ENCODE assay signal across 7 cellular contexts in the genomic region with DNA sequence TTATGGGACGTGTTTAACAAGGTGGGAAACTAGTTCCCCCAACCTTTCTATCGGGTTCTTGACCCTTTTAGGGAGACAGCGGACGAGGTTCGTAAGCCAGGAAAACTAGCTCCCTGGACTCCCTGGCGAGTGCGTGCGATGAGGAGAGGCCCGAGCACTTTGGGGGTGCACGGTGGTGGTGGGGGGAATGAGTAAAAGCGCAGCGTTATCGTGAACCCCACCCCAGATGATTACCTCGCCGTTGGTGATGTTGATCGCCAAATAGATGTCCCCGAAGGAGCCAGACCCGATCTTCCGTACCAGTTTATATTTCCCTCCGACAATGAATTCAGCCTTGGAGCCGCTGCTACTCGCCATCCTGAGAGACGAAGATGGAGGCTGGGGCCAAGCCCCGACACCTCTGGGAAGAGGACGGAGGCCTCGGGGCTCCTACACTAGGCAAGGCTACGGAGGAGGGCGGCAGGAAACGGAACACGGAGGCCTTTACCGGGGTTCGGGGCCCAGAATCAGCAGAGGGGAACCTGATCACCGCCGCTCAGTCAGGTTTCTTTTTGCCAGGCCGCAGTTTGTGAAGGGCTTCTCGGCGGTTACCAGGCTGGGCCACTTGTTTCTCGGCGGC. TPM values are rescaled to one million over a fixed set of nuclear protein-coding genes. Genes with fewer than 3 reads are reported as not detected.
A peak's percentile ranks its signal among the peaks of the same experiment; 100 is the strongest.
DNase-seq lines count a peak whose midpoint lies in the region; ATAC-seq and TF ChIP-seq lines count a peak whose summit lies in the region.

No MANE protein-coding gene starts in this region.

- H3K4me3 Mint-ChIP-seq in WTC11, result peak overlapping the region; percentile 98

- H3K36me3 Mint-ChIP-seq in WTC11, result peaks cover 44% of the 10 kb centered on the region

- H3K27ac Mint-ChIP-seq in WTC11, result peak overlapping the region; percentile 99

- no peaks in the 10 kb centered on the region for H3K9me3 Mint-ChIP-seq in WTC11

- POLR2A ChIA-PET in WTC11 (lab: Charles Lee), result interaction anchor here (0.7 to 2.0 kb wide), 10 partner anchors 11 to 110 kb away, joined by 3 to 11 read pairs (median 5); no protein-coding TSS in a partner anchor

- H3K27me3 Mint-ChIP-seq in WTC11 (ENCODE audit: low read depth), result no peaks in the 10 kb centered on the region

- CTCF ChIA-PET in WTC11 (lab: Charles Lee), result interaction anchor here (0.6 to 2.7 kb wide), 22 partner anchors 12 to 231 kb away, joined by 3 to 22 read pairs (median 4); partner anchors contain the start of gene PCYOX1L

- DNase-seq in GM13976 (ENCODE audit: low spot score) (peak; percentile 33), WTC11 (ENCODE audit: low spot score) (no peak), fibroblast of mammary gland (ENCODE audit: low read depth) (no peak), occipital lobe (lab: John Stamatoyannopoulos, UW) (peak; percentile 34), COLO829 (ENCODE audit: low spot score) (no peak), NCI-H1930 (lab: John Stamatoyannopoulos, UW) (no peak)

- in situ Hi-C loops in GM13976 (cut with MboI; ENCODE audit: low sequenced_read_pairs, unreplicated experiment), result no loop called here

- peak overlapping the region; percentile 100 for H3K4me3 ChIP-seq in fibroblast of mammary gland (ENCODE audit: control insufficient read depth, low read depth, low read length)

- TF ChIP-seq CTCF in GM13976 (IDR thresholded peaks at IDR 0.05; ENCODE audit: borderline replicate concordance, control extremely low read depth, extremely low read depth, insufficient read depth, missing control alignments) (no peak), WTC11 (IDR thresholded peaks at IDR 0.05) (no peak), fibroblast of mammary gland (conservative IDR thresholded peaks at IDR 0.05; ENCODE audit: control insufficient read depth, insufficient read depth, low read depth, low read length) (no peak)

- peaks cover 40% of the 10 kb centered on the region for H3K4me1 Mint-ChIP-seq in WTC11

- ATAC-seq in HG02943 (IDR thresholded peaks at IDR 0.05; ENCODE audit: low read depth, unreplicated experiment), result peak; percentile 4
- no peak for ATAC-seq in WTC11

TF ChIP-seq in WTC11, 78 proteins besides CTCF, POLR2A, EP300 and RAD21:
- no peak for TF ChIP-seq FOXK1 (CRISPR knock-in tag; IDR thresholded peaks at IDR 0.05)
- no peak for TF ChIP-seq ZNF423 (CRISPR knock-in tag; IDR thresholded peaks at IDR 0.05)
- TF ChIP-seq, protein P1, sequence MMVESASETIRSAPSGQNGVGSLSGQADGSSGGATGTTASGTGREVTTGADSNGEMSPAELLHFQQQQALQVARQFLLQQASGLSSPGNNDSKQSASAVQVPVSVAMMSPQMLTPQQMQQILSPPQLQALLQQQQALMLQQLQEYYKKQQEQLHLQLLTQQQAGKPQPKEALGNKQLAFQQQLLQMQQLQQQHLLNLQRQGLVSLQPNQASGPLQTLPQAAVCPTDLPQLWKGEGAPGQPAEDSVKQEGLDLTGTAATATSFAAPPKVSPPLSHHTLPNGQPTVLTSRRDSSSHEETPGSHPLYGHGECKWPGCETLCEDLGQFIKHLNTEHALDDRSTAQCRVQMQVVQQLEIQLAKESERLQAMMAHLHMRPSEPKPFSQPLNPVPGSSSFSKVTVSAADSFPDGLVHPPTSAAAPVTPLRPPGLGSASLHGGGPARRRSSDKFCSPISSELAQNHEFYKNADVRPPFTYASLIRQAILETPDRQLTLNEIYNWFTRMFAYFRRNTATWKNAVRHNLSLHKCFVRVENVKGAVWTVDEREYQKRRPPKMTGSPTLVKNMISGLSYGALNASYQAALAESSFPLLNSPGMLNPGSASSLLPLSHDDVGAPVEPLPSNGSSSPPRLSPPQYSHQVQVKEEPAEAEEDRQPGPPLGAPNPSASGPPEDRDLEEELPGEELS (CRISPR knock-in tag; IDR thresholded peaks at IDR 0.05), result 0 out of 2 replicates have a peak, but pooled peaks have one; percentile 8
- TF ChIP-seq PRRX2 (CRISPR knock-in tag; IDR thresholded peaks at IDR 0.05), result no peak
- TF ChIP-seq MYBL2 (CRISPR knock-in tag; IDR thresholded peaks at IDR 0.05), result no peak
- no peak for TF ChIP-seq ETV6 (CRISPR knock-in tag; IDR thresholded peaks at IDR 0.05)
- TF ChIP-seq GABPB1 (CRISPR knock-in tag; IDR thresholded peaks at IDR 0.05), result no peak

RNA-seq across cellular contexts. Expression of gene CSNK1A1, which starts 0.5 kb away (rescaled TPM):
- 265 to 276 TPM (median 269 TPM) in 3 replicates for total RNA-seq in WTC11 (2021)
- total RNA-seq in occipital lobe, result 520 TPM

RNA-seq across cellular contexts. Expression of gene ARHGEF37, which starts 30.6 kb away (rescaled TPM):
- total RNA-seq in WTC11 (2021) (0.66 to 1.1 TPM (median 0.71 TPM) in 3 replicates), occipital lobe (1.4 TPM)

Comparison
In these comparisons a context has a peak if more than half of its experiments do, and no peak if none do; other contexts are left out.
1. DNase-seq: peak in GM13976 (single experiment) and occipital lobe (single experiment); none in WTC11 (single experiment), fibroblast of mammary gland (single experiment), COLO829 (single experiment) and NCI-H1930 (0 of 2).